6 cellular contexts compared by ENCODE assay signal in the genomic region with DNA sequence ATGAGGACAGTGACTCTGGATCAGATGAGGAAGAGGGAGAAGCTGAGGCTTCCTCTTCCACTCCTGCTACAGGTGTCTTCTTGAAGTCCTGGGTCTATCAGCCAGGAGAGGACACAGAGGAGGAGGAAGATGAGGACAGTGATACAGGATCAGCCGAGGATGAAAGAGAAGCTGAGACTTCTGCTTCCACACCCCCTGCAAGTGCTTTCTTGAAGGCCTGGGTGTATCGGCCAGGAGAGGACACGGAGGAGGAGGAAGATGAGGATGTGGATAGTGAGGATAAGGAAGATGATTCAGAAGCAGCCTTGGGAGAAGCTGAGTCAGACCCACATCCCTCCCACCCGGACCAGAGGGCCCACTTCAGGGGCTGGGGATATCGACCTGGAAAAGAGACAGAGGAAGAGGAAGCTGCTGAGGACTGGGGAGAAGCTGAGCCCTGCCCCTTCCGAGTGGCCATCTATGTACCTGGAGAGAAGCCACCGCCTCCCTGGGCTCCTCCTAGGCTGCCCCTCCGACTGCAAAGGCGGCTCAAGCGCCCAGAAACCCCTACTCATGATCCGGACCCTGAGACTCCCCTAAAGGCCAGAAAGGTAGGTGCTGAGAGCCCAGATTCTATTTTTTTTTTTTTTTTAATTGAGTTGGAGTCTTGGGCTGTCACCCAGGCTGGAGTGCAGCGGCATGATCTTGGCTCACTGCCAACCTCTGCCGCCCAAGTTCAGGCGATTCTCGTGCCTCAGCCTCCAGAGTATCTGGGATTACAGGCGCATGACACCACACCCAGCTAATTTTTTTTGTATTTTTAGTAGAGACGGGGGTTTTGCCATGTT. TPM values are rescaled to one million over a fixed set of nuclear protein-coding genes. Genes with fewer than 3 reads are reported as not detected.
DNase-seq lines count a peak whose midpoint lies in the region; ATAC-seq and TF ChIP-seq lines count a peak whose summit lies in the region.

No MANE protein-coding gene starts in this region.

- CTCF ChIA-PET in activated CD4-positive, alpha-beta T cell treated with anti-CD3 and anti-CD28 coated beads, Interleukin-2, amount 10 ng/mL, durations not matched to agents 7 days and 5 days (lab: Charles Lee), result interaction anchor here (1.1 to 4.0 kb wide), 6 partner anchors 11 to 119 kb away, joined by 3 to 16 read pairs (median 6); partner anchors contain the start of genes GYS1, NUCB1, RUVBL2 and TULP2

- POLR2A ChIA-PET in activated CD4-positive, alpha-beta T cell treated with anti-CD3 and anti-CD28 coated beads, Interleukin-2, amount 10 ng/mL, durations not matched to agents 7 days and 5 days (lab: Charles Lee), result no interaction called here

- H3K27ac Mint-ChIP-seq in activated CD4-positive, alpha-beta T cell treated with anti-CD3 and anti-CD28 coated beads, Interleukin-2, amount 10 ng/mL, durations not matched to agents 7 days and 5 days, result peak overlapping the region; percentile 98
- peak overlapping the region; percentile 96 for H3K27ac Mint-ChIP-seq in activated T-cell treated with anti-CD3 and anti-CD28 coated beads, Interleukin-2, amount 50 U/mL, for 72 hours

- H3K4me3 ChIP-seq in liver (ENCODE audit: low read depth in 1 of 3, low read length in 3 of 3), result peak overlapping the region; percentile 30 to 94 (median 62)

- H3K9me3 ChIP-seq in liver (ENCODE audit: control insufficient read depth in 4 of 4, low read length in 3 of 4), result no peaks in the 10 kb centered on the region

- peaks cover 48% of the 10 kb centered on the region for H3K36me3 Mint-ChIP-seq in activated CD4-positive, alpha-beta T cell treated with anti-CD3 and anti-CD28 coated beads, Interleukin-2, amount 10 ng/mL, durations not matched to agents 7 days and 5 days (ENCODE audit: low read depth)
- H3K36me3 Mint-ChIP-seq in activated T-cell treated with anti-CD3 and anti-CD28 coated beads, Interleukin-2, amount 50 U/mL, for 72 hours (ENCODE audit: insufficient read depth in 2 of 2), result peaks cover 37 to 57% of the 10 kb centered on the region in 2 donors

- peak; percentile 2 to 3 for ATAC-seq in activated T-cell treated with anti-CD3 and anti-CD28 coated beads, Interleukin-2, amount 50 U/mL, for 72 hours (replicated peaks in 1 of 2)
- no peak for ATAC-seq in GM18861 (IDR thresholded peaks at IDR 0.05; ENCODE audit: unreplicated experiment)

- 52% methylated on average over 17 of the region's 17 CpGs for WGBS in liver

- peaks cover 0 to 14% (median 10%) of the 10 kb centered on the region in 4 donors for H3K36me3 ChIP-seq in liver (ENCODE audit: control insufficient read depth in 4 of 4, insufficient read depth in 3 of 4, low read depth in 1 of 4, low read length in 3 of 4)

- DNase-seq in activated CD4-positive, alpha-beta T cell treated with anti-CD3 and anti-CD28 coated beads, Interleukin-2, amount 10 ng/mL, durations not matched to agents 7 days and 5 days, result peak; percentile 29
- DNase-seq in activated CD4-positive, alpha-beta T cell treated with anti-CD3 and anti-CD28 coated beads for 4 hours, result no peak
- DNase-seq in activated T-cell treated with anti-CD3 and anti-CD28 coated beads, Interleukin-2, amount 50 U/mL, for 72 hours, result peak; percentile 34 to 38
- DNase-seq in GM13976 (ENCODE audit: low spot score), result no peak

- in situ Hi-C loops in GM13976 (cut with MboI; ENCODE audit: low sequenced_read_pairs, unreplicated experiment), result loop anchor here (5.0 kb wide), 1 partner anchor 98 kb away; no protein-coding TSS in a partner anchor

- H3K4me1 ChIP-seq in liver (ENCODE audit: control insufficient read depth in 4 of 4, insufficient read depth in 4 of 4, low read length in 3 of 4), result peaks cover 1 to 30% (median 18%) of the 10 kb centered on the region in 4 donors

- H3K9ac ChIP-seq in liver (ENCODE audit: low read depth in 1 of 2, low read length in 2 of 2), result peak overlapping the region; percentile 54 to 83

- no peak for TF ChIP-seq RAD21 in liver (IDR thresholded peaks at IDR 0.05)

- H3K4me1 Mint-ChIP-seq in activated CD4-positive, alpha-beta T cell treated with anti-CD3 and anti-CD28 coated beads, Interleukin-2, amount 10 ng/mL, durations not matched to agents 7 days and 5 days, result peaks cover 54% of the 10 kb centered on the region
- peaks cover 42% of the 10 kb centered on the region for H3K4me1 Mint-ChIP-seq in activated T-cell treated with anti-CD3 and anti-CD28 coated beads, Interleukin-2, amount 50 U/mL, for 72 hours (ENCODE audit: low read depth)

- no peaks in the 10 kb centered on the region for H3K27me3 Mint-ChIP-seq in activated CD4-positive, alpha-beta T cell treated with anti-CD3 and anti-CD28 coated beads, Interleukin-2, amount 10 ng/mL, durations not matched to agents 7 days and 5 days
- no peaks in the 10 kb centered on the region for H3K27me3 Mint-ChIP-seq in activated T-cell treated with anti-CD3 and anti-CD28 coated beads, Interleukin-2, amount 50 U/mL, for 72 hours (ENCODE audit: low read depth)

- H3K4me3 Mint-ChIP-seq in activated CD4-positive, alpha-beta T cell treated with anti-CD3 and anti-CD28 coated beads, Interleukin-2, amount 10 ng/mL, durations not matched to agents 7 days and 5 days, result peak overlapping the region; percentile 98
- peak overlapping the region; percentile 98 to 99 for H3K4me3 Mint-ChIP-seq in activated T-cell treated with anti-CD3 and anti-CD28 coated beads, Interleukin-2, amount 50 U/mL, for 72 hours

- no peak for TF ChIP-seq CTCF in liver (IDR thresholded peaks at IDR 0.05; ENCODE audit: low read depth, low read length, missing input control)
- TF ChIP-seq CTCF in GM13976 (IDR thresholded peaks at IDR 0.05; ENCODE audit: borderline replicate concordance, control extremely low read depth, extremely low read depth, insufficient read depth, missing control alignments), result no peak

- H3K27ac ChIP-seq in liver (ENCODE audit: low read depth in 1 of 2, low read length in 2 of 2), result peak overlapping the region; percentile 99 to 100

- no peaks in the 10 kb centered on the region for H3K9me3 Mint-ChIP-seq in activated CD4-positive, alpha-beta T cell treated with anti-CD3 and anti-CD28 coated beads, Interleukin-2, amount 10 ng/mL, durations not matched to agents 7 days and 5 days
- H3K9me3 Mint-ChIP-seq in activated T-cell treated with anti-CD3 and anti-CD28 coated beads, Interleukin-2, amount 50 U/mL, for 72 hours, result no peaks in the 10 kb centered on the region

- no peaks in the 10 kb centered on the region for H3K27me3 ChIP-seq in liver (ENCODE audit: control insufficient read depth in 4 of 4, insufficient read depth in 4 of 4, low read length in 3 of 4)

TF ChIP-seq in liver, 16 proteins besides CTCF, POLR2A, EP300 and RAD21:
- no peak for TF ChIP-seq RXRA (IDR thresholded peaks at IDR 0.05)
- no peak for TF ChIP-seq HNF4G (IDR thresholded peaks at IDR 0.05)

RNA-seq across cellular contexts. Expression of gene PPP1R15A, which starts 2.3 kb away (rescaled TPM):
- 10 to 100 TPM; 49.6 to 53.3 TPM for total RNA-seq in activated CD4-positive, alpha-beta T cell treated with anti-CD3 and anti-CD28 coated beads, Interleukin-2, amount 10 ng/mL, durations not matched to agents 7 days and 5 days
- total RNA-seq in activated T-cell treated with anti-CD3 and anti-CD28 coated beads, Interleukin-2, amount 50 U/mL, for 72 hours, result 100 to 1,000 TPM; 130 to 153 TPM
- 10 to 100 TPM; 13.2 to 52.5 TPM for total RNA-seq in liver
- 1 to 10 TPM; 5.6 to 9.3 TPM for polyA plus RNA-seq in liver

RNA-seq across cellular contexts. Expression of gene PLEKHA4, which starts 6.1 kb away (rescaled TPM):
- 1 to 10 TPM; 3.8 to 4.6 TPM for total RNA-seq in activated CD4-positive, alpha-beta T cell treated with anti-CD3 and anti-CD28 coated beads, Interleukin-2, amount 10 ng/mL, durations not matched to agents 7 days and 5 days
- total RNA-seq in activated T-cell treated with anti-CD3 and anti-CD28 coated beads, Interleukin-2, amount 50 U/mL, for 72 hours, result 10 to 100 TPM; 16.2 to 24.5 TPM
- total RNA-seq in liver, result 1 to 10 TPM; 4.4 to 7.3 TPM
- polyA plus RNA-seq in liver, result 10 to 100 TPM in 1 of 2 donors, 1 to 10 TPM in 1; 5.3 to 17.2 TPM

RNA-seq across cellular contexts. Expression of gene TULP2, which starts 24.0 kb away (rescaled TPM):
- not detected for total RNA-seq in activated CD4-positive, alpha-beta T cell treated with anti-CD3 and anti-CD28 coated beads, Interleukin-2, amount 10 ng/mL, durations not matched to agents 7 days and 5 days
- total RNA-seq in activated T-cell treated with anti-CD3 and anti-CD28 coated beads, Interleukin-2, amount 50 U/mL, for 72 hours, result 1 to 10 TPM in 1 of 2 donors, under 1 TPM in 1; 0.79 to 3.3 TPM
- under 1 TPM in 1 of 2 donors, not detected in 1; 0.05 TPM for total RNA-seq in liver
- under 1 TPM; 0.03 to 0.19 TPM for polyA plus RNA-seq in liver

RNA-seq across cellular contexts. Expression of gene NUCB1, which starts 25.6 kb away (rescaled TPM):
- 100 to 1,000 TPM; 231 to 251 TPM for total RNA-seq in activated CD4-positive, alpha-beta T cell treated with anti-CD3 and anti-CD28 coated beads, Interleukin-2, amount 10 ng/mL, durations not matched to agents 7 days and 5 days
- 100 to 1,000 TPM; 168 to 183 TPM for total RNA-seq in activated T-cell treated with anti-CD3 and anti-CD28 coated beads, Interleukin-2, amount 50 U/mL, for 72 hours
- 100 to 1,000 TPM; 196 to 280 TPM for total RNA-seq in liver
- polyA plus RNA-seq in liver, result 100 to 1,000 TPM; 186 to 775 TPM

RNA-seq across cellular contexts. Expression of gene HSD17B14, which starts 38.2 kb away (rescaled TPM):
- under 1 TPM; 0.27 to 0.77 TPM for total RNA-seq in activated CD4-positive, alpha-beta T cell treated with anti-CD3 and anti-CD28 coated beads, Interleukin-2, amount 10 ng/mL, durations not matched to agents 7 days and 5 days
- 1 to 10 TPM; 2.0 to 3.2 TPM for total RNA-seq in activated T-cell treated with anti-CD3 and anti-CD28 coated beads, Interleukin-2, amount 50 U/mL, for 72 hours
- total RNA-seq in liver, result 10 to 100 TPM in 1 of 2 donors, 1 to 10 TPM in 1; 3.7 to 11.2 TPM
- 10 to 100 TPM in 1 of 2 donors, 1 to 10 TPM in 1; 4.9 to 12.6 TPM for polyA plus RNA-seq in liver

Comparison
In these comparisons a context has a peak if more than half of its experiments do, and no peak if none do; other contexts are left out.
1. DNase-seq: peak in activated CD4-positive, alpha-beta T cell treated with anti-CD3 and anti-CD28 coated beads, Interleukin-2, amount 10 ng/mL, durations not matched to agents 7 days and 5 days (single experiment) and activated T-cell treated with anti-CD3 and anti-CD28 coated beads, Interleukin-2, amount 50 U/mL, for 72 hours (2 of 2); none in activated CD4-positive, alpha-beta T cell treated with anti-CD3 and anti-CD28 coated beads for 4 hours (0 of 2) and GM13976 (single experiment).